In genomic region chr4:179027569-179027968, GRCh38 we compare ENCODE assay signal across 28 cellular contexts.
"Had no signal": no experiment of that assay in that cellular context is flagged by ENCODE, and none has a peak within 500 bp of the region (broad histone marks: within the 10 kb centered on the region; RNA-seq: fewer than 3 reads in every experiment).

No MANE protein-coding gene starts in this region.

- H3K36me3 Mint-ChIP-seq: activated naive CD8-positive, alpha-beta T cell had no signal

- H3K27ac ChIP-seq: brain microvascular endothelial cell, coronary artery, esophagus squamous epithelium, gastroesophageal sphincter, heart right ventricle, VCaP had no signal

- H3K27me3 ChIP-seq: brain microvascular endothelial cell, esophagus squamous epithelium, gastroesophageal sphincter, heart right ventricle had no signal

- H3K36me3 ChIP-seq: brain microvascular endothelial cell, esophagus squamous epithelium, gastroesophageal sphincter, heart right ventricle had no signal

- H3K4me3 ChIP-seq: coronary artery, esophagus squamous epithelium, gastroesophageal sphincter, heart right ventricle had no signal

- H3K27me3 Mint-ChIP-seq: activated CD4-positive, alpha-beta memory T cell treated with anti-CD3 and anti-CD28 coated beads, Interleukin-2, amount 10 ng/mL, durations not matched to agents 7 days and 5 days; activated CD4-positive, alpha-beta T cell treated with anti-CD3 and anti-CD28 coated beads, Interleukin-2, amount 10 ng/mL, durations not matched to agents 7 days and 5 days; activated naive CD8-positive, alpha-beta T cell; activated T-cell treated with anti-CD3 and anti-CD28 coated beads, Interleukin-2, amount 50 U/mL, for 24 hours; activated T-helper 17 cell treated with anti-CD3 and anti-CD28 coated beads, Interleukin-2, amount 50 U/mL, for 72 hours; central memory CD8-positive, alpha-beta T cell; effector memory CD8-positive, alpha-beta T cell had no signal

- H3K27ac Mint-ChIP-seq: activated CD4-positive, alpha-beta memory T cell treated with anti-CD3 and anti-CD28 coated beads, Interleukin-2, amount 10 ng/mL, durations not matched to agents 7 days and 5 days; activated CD4-positive, alpha-beta T cell treated with anti-CD3 and anti-CD28 coated beads, Interleukin-2, amount 10 ng/mL, durations not matched to agents 7 days and 5 days; activated naive CD8-positive, alpha-beta T cell; activated T-cell treated with anti-CD3 and anti-CD28 coated beads, Interleukin-2, amount 50 U/mL, for 24 hours; activated T-helper 17 cell treated with anti-CD3 and anti-CD28 coated beads, Interleukin-2, amount 50 U/mL, for 72 hours; effector memory CD8-positive, alpha-beta T cell; WTC11 had no signal

- H3K4me1 ChIP-seq: esophagus squamous epithelium, gastroesophageal sphincter, heart right ventricle had no signal

- ATAC-seq: activated T-helper 17 cell treated with anti-CD3 and anti-CD28 coated beads, Interleukin-2, amount 50 U/mL, for 72 hours; effector memory CD8-positive, alpha-beta T cell; gastroesophageal sphincter; heart right ventricle; WTC11 had no signal

- DNase-seq: activated CD4-positive, alpha-beta memory T cell treated with anti-CD3 and anti-CD28 coated beads, Interleukin-2, amount 10 ng/mL, durations not matched to agents 7 days and 5 days; activated CD4-positive, alpha-beta T cell treated with anti-CD3 and anti-CD28 coated beads for 1 hour; activated CD4-positive, alpha-beta T cell treated with anti-CD3 and anti-CD28 coated beads for 4 hours; activated CD4-positive, alpha-beta T cell treated with anti-CD3 and anti-CD28 coated beads, Interleukin-2, amount 10 ng/mL, durations not matched to agents 7 days and 5 days; activated CD4-positive, alpha-beta T cell treated with anti-CD3 and anti-CD28 coated beads, Interleukin-2, amount 50 U/mL, for 4 hours; activated CD8-positive, alpha-beta memory T cell treated with anti-CD3 and anti-CD28 coated beads, Interleukin-2, amount 50 U/mL, for 48 hours; activated effector memory CD4-positive, alpha-beta T cell treated with Interleukin-2 at 50 U/mL for 16 hours; activated gamma-delta T cell treated with Interleukin-2 at 50 U/mL for 16 hours; activated naive CD4-positive, alpha-beta T cell treated with anti-CD3 and anti-CD28 coated beads, Interleukin-2, amount 50 U/mL, for 16 hours; activated naive CD4-positive, alpha-beta T cell treated with Interleukin-2 at 50 U/mL for 16 hours; activated T-cell treated with anti-CD3 and anti-CD28 coated beads for 4 hours; activated T-cell treated with anti-CD3 and anti-CD28 coated beads, Interleukin-2, amount 50 U/mL, for 24 hours; amniotic stem cell; brain microvascular endothelial cell; dermis blood vessel endothelial cell; effector CD4-positive, alpha-beta T cell; effector memory CD8-positive, alpha-beta T cell; erythroblast; esophagus squamous epithelium; foreskin melanocyte; heart right ventricle had no signal

- H3K4me3 Mint-ChIP-seq: activated CD4-positive, alpha-beta memory T cell treated with anti-CD3 and anti-CD28 coated beads, Interleukin-2, amount 10 ng/mL, durations not matched to agents 7 days and 5 days; activated CD4-positive, alpha-beta T cell treated with anti-CD3 and anti-CD28 coated beads, Interleukin-2, amount 10 ng/mL, durations not matched to agents 7 days and 5 days; activated naive CD8-positive, alpha-beta T cell; activated T-cell treated with anti-CD3 and anti-CD28 coated beads, Interleukin-2, amount 50 U/mL, for 24 hours; activated T-helper 17 cell treated with anti-CD3 and anti-CD28 coated beads, Interleukin-2, amount 50 U/mL, for 72 hours; central memory CD8-positive, alpha-beta T cell; effector memory CD8-positive, alpha-beta T cell; WTC11 had no signal

- H3K4me1 Mint-ChIP-seq: activated CD4-positive, alpha-beta memory T cell treated with anti-CD3 and anti-CD28 coated beads, Interleukin-2, amount 10 ng/mL, durations not matched to agents 7 days and 5 days; activated CD4-positive, alpha-beta T cell treated with anti-CD3 and anti-CD28 coated beads, Interleukin-2, amount 10 ng/mL, durations not matched to agents 7 days and 5 days; activated T-helper 17 cell treated with anti-CD3 and anti-CD28 coated beads, Interleukin-2, amount 50 U/mL, for 72 hours; central memory CD8-positive, alpha-beta T cell; WTC11 had no signal
